In the genomic region with DNA sequence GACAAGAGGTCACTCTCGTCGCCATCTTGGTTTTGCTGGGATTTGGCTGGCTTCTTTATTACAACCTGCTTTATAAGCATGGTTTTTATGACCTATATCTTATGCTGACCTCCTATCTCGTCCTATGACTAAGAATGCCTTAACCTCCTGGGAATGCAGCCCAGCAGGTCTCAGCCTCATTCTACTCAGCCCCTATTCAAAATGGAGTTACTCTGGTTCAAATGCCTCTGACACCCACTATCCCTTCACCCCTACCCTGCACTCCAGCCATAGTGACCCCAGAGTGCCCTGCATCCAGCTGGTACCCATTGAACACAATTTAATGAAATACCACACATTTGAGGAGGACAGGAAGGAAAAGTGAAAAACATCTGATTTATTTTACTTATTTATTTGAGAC, we compare ENCODE assay signal across 19 cellular contexts. TPM values are rescaled to one million over a fixed set of nuclear protein-coding genes. Genes with fewer than 3 reads are reported as not detected.
DNase-seq lines count a peak whose midpoint lies in the region; ATAC-seq, FAIRE-seq and TF ChIP-seq lines count a peak whose summit lies in the region.
"Had no signal": no experiment of that assay in that cellular context is flagged by ENCODE, and none has a peak within 500 bp of the region (broad histone marks: within the 10 kb centered on the region; RNA-seq: fewer than 3 reads in every experiment).

No MANE protein-coding gene starts in this region.

- no peak for TF ChIP-seq EP300 in GM12878 (IDR thresholded peaks at IDR 0.05; ENCODE audit: borderline replicate concordance in 1 of 2, control insufficient read depth in 1 of 2, low read depth in 2 of 2, low read length in 2 of 2)

- H4K8ac ChIP-seq in trophoblast cell (ENCODE audit: low read depth, low read length): peak overlapping the region; percentile 48

- no peak overlapping the region for H3K14ac ChIP-seq in trophoblast cell (ENCODE audit: low read length)

- in situ Hi-C loops in GM12878 (cut with MboI): loop anchor here (5.0 kb wide), 2 partner anchors 202 to 287 kb away; no protein-coding TSS in a partner anchor

- H3K79me2 ChIP-seq in OCI-LY3 (ENCODE audit: low read length) (no peaks in the 10 kb centered on the region), GM12878 (ENCODE audit: control insufficient read depth, insufficient read depth, low read length) (no peaks in the 10 kb centered on the region), trophoblast cell (ENCODE audit: control insufficient read depth, insufficient read depth, low read length, poor library complexity) (no peaks in the 10 kb centered on the region)

- H3K4ac ChIP-seq in trophoblast cell (ENCODE audit: low read depth, low read length): no peak overlapping the region

- no peak for ATAC-seq in GM12878
- ATAC-seq in mucosa of descending colon: no peak
- ATAC-seq: CD8-positive, alpha-beta T cell had no signal

- H2BK120ac ChIP-seq in trophoblast cell (ENCODE audit: insufficient read depth, low read length, poor library complexity): no peak overlapping the region

- TF ChIP-seq POLR2A in GM12878 (IDR thresholded peaks at IDR 0.05; ENCODE audit: low read depth, low read length): no peak

- H3K36me3 ChIP-seq in OCI-LY3 (replicated peaks; ENCODE audit: low read depth, low read length) (peaks cover 3% of the 10 kb centered on the region), GM12878 (ENCODE audit: control insufficient read depth in 2 of 2, insufficient read depth in 2 of 2, low read length in 1 of 2) (no peaks in the 10 kb centered on the region), trophoblast cell (ENCODE audit: control insufficient read depth in 1 of 2, insufficient read depth in 2 of 2, low read length in 2 of 2) (no peaks in the 10 kb centered on the region), mucosa of descending colon (ENCODE audit: low read depth) (no peaks in the 10 kb centered on the region)

- H2BK5ac ChIP-seq in trophoblast cell (ENCODE audit: low read depth, low read length, poor library complexity): no peak overlapping the region

- H3K9ac ChIP-seq in OCI-LY3 (ENCODE audit: low read length): peak overlapping the region; percentile 66
- no peak overlapping the region for H3K9ac ChIP-seq in GM12878 (ENCODE audit: control insufficient read depth, insufficient read depth, low read length)
- no peak overlapping the region for H3K9ac ChIP-seq in trophoblast cell (ENCODE audit: low read length)
- H3K9ac ChIP-seq: GM23248 had no signal

- TF ChIP-seq CTCF in OCI-LY3 (IDR thresholded peaks at IDR 0.05; ENCODE audit: low read depth, low read length) (no peak), GM12878 (IDR thresholded peaks at IDR 0.05 in 2 of 3, conservative IDR thresholded peaks at IDR 0.05 in 1 of 3; ENCODE audit: control insufficient read depth in 2 of 3, extremely low read depth in 1 of 3, insufficient read depth in 1 of 3, low read depth in 3 of 3, low read length in 3 of 3) (no peak), epithelial cell of esophagus (IDR thresholded peaks at IDR 0.05; ENCODE audit: insufficient read depth, low read depth, low read length, missing control alignments) (no peak), mucosa of descending colon (IDR thresholded peaks at IDR 0.05) (no peak)

- DNase-seq in GM12878 (ENCODE audit: low read depth, low spot score) (no peak), epithelial cell of esophagus (ENCODE audit: low read depth) (peak; percentile 33), trophoblast cell (peak; percentile 52 to 66), NCI-H187 (lab: John Stamatoyannopoulos, UW) (no peak), NCI-H2107 treated with DMSO at 0.1 percent for 48 hours (lab: John Stamatoyannopoulos, UW; ENCODE audit: unreplicated experiment) (no peak), mucosa of descending colon (no peak)
- DNase-seq: C1 segment of cervical spinal cord; Caco-2; CD4-positive, CD25-positive, alpha-beta regulatory T cell; CD8-positive, alpha-beta T cell; DMS153; DND-41; GM23248; H7; HCEC 1CT had no signal

- H3K79me1 ChIP-seq in trophoblast cell (ENCODE audit: low read length): peaks cover 6% of the 10 kb centered on the region

- RAD21 ChIA-PET in GM12878 (lab: Charles Lee; ENCODE audit: unreplicated experiment): interaction anchor here (1.6 to 6.8 kb wide), 7 partner anchors 20 to 408 kb away, joined by 6 to 143 read pairs (median 9); a partner anchor contains a TSS

- H3K4me3 ChIP-seq in OCI-LY3 (ENCODE audit: low read length): no peak overlapping the region
- H3K4me3 ChIP-seq in GM12878: no peak overlapping the region
- H3K4me3 ChIP-seq in epithelial cell of esophagus (ENCODE audit: low read length): no peak overlapping the region
- no peak overlapping the region for H3K4me3 ChIP-seq in trophoblast cell (ENCODE audit: low read depth, low read length)
- no peak overlapping the region for H3K4me3 ChIP-seq in mucosa of descending colon
- H3K4me3 ChIP-seq: GM23248 had no signal

- H4K20me1 ChIP-seq in OCI-LY3 (ENCODE audit: insufficient read depth, low read length): no peaks in the 10 kb centered on the region
- no peaks in the 10 kb centered on the region for H4K20me1 ChIP-seq in GM12878 (ENCODE audit: control insufficient read depth, insufficient read depth)

- POLR2A ChIA-PET in GM12878 (lab: Charles Lee): interaction anchor here (0.6 kb wide), 1 partner anchor 125 kb away, joined by 3 read pairs; no protein-coding TSS in a partner anchor

- H4K12ac ChIP-seq in trophoblast cell (ENCODE audit: low read depth, low read length): no peak overlapping the region

- FAIRE-seq in GM12878 (lab: Jason Lieb, UNC): no peak
- FAIRE-seq: G401.6, GM19239, H1 had no signal

- no peak overlapping the region for H2AFZ ChIP-seq in OCI-LY3 (ENCODE audit: low read depth, low read length)
- H2AFZ ChIP-seq in GM12878 (ENCODE audit: control insufficient read depth, low read depth, low read length): no peak overlapping the region
- no peak overlapping the region for H2AFZ ChIP-seq in trophoblast cell (ENCODE audit: insufficient read depth, low read length, poor library complexity)
- H2AFZ ChIP-seq: GM23248 had no signal

- 68% methylated on average over 3 of the region's 3 CpGs for WGBS in GM12878 (ENCODE audit: insufficient coverage, insufficient replicate concordance, low lambda C conversion rate, missing lambda C conversion rate)
- no CpG with 5 or more reads among the region's 3 CpGs for WGBS in trophoblast cell (ENCODE audit: extremely low coverage, insufficient coverage, insufficient read length)

- H3K4me2 ChIP-seq in OCI-LY3 (ENCODE audit: low read length) (peak overlapping the region; percentile 42), GM12878 (ENCODE audit: control insufficient read depth, insufficient read depth) (no peak overlapping the region), trophoblast cell (ENCODE audit: low read length) (no peak overlapping the region)

- H3K27ac ChIP-seq in OCI-LY3 (ENCODE audit: low read length) (peak overlapping the region; percentile 98), GM12878 (ENCODE audit: control insufficient read depth, insufficient read depth) (no peak overlapping the region), trophoblast cell (ENCODE audit: low read depth, low read length) (no peak overlapping the region)
- H3K27ac ChIP-seq: GM23248 had no signal

- peaks cover 57% of the 10 kb centered on the region for H3K4me1 ChIP-seq in OCI-LY3 (ENCODE audit: low read length)
- peaks cover 5% of the 10 kb centered on the region for H3K4me1 ChIP-seq in GM12878 (ENCODE audit: control insufficient read depth, insufficient read depth, low read length)
- peaks cover 5 to 7% of the 10 kb centered on the region in 2 experiments for H3K4me1 ChIP-seq in trophoblast cell (ENCODE audit: control insufficient read depth in 1 of 2, insufficient read depth in 2 of 2, low read length in 2 of 2)
- H3K4me1 ChIP-seq in mucosa of descending colon (ENCODE audit: low read depth): no peaks in the 10 kb centered on the region
- H3K4me1 ChIP-seq: Caco-2 had no signal

- intact Hi-C loops in GM12878 (cut with micrococcal nuclease; ENCODE audit: unreplicated experiment): loop anchor here (2.0 kb wide), 1 partner anchor 295 kb away; no protein-coding TSS in a partner anchor
- intact Hi-C loops in mucosa of descending colon (cut with DNase I, micrococcal nuclease): no loop called here

- no peak overlapping the region for H3K23ac ChIP-seq in trophoblast cell (ENCODE audit: low read length)

- no peak overlapping the region for H2BK12ac ChIP-seq in trophoblast cell (ENCODE audit: low read length)

- H3K9me3 ChIP-seq in OCI-LY3 (ENCODE audit: insufficient read depth, low read length) (no peaks in the 10 kb centered on the region), GM12878 (replicated peaks; ENCODE audit: control insufficient read depth, insufficient read depth, low read length) (no peaks in the 10 kb centered on the region), trophoblast cell (ENCODE audit: insufficient read depth, low read depth, low read length) (no peaks in the 10 kb centered on the region), mucosa of descending colon (no peaks in the 10 kb centered on the region)
- H3K9me3 ChIP-seq: Caco-2 had no signal

- no TSS peak for BruUV-seq in GM12878 (replicated peaks; lab: Mats Ljungman, UMichigan)

- CTCF ChIA-PET in GM12878 (lab: Yijun Ruan, JAX): interaction anchor here (1.2 to 10.1 kb wide), 13 partner anchors 14 to 477 kb away, joined by 3 to 302 read pairs (median 25); a partner anchor contains a TSS

- no peaks in the 10 kb centered on the region for H3K27me3 ChIP-seq in OCI-LY3 (ENCODE audit: low read depth, low read length)
- no peaks in the 10 kb centered on the region for H3K27me3 ChIP-seq in GM12878 (replicated peaks in 1 of 2; ENCODE audit: control insufficient read depth in 2 of 2, insufficient read depth in 2 of 2, low read length in 1 of 2)
- H3K27me3 ChIP-seq in trophoblast cell (ENCODE audit: insufficient read depth, low read length): no peaks in the 10 kb centered on the region

- peak overlapping the region; percentile 59 for H4K91ac ChIP-seq in trophoblast cell (ENCODE audit: low read depth, low read length)

- no peak overlapping the region for H2AK5ac ChIP-seq in trophoblast cell (ENCODE audit: low read length)

- SMC1A ChIA-PET in GM12878 (lab: Charles Lee; ENCODE audit: uncharacterized antibody, unreplicated experiment): interaction anchor here (0.8 to 8.7 kb wide), 17 partner anchors 16 to 302 kb away, joined by 3 to 223 read pairs (median 5); a partner anchor contains a TSS

- TF ChIP-seq RAD21 in GM12878 (IDR thresholded peaks at IDR 0.05; ENCODE audit: insufficient read depth, low read depth, low read length): no peak

- H3K18ac ChIP-seq in trophoblast cell (ENCODE audit: low read length): no peak overlapping the region

RNA-seq across cellular contexts. Expression of a gene that starts 23.4 kb away (rescaled TPM):
- total RNA-seq in GM12878 (2013; cell fraction: nucleolus; rRNA removed): 56.0 TPM in 2 replicates
- total RNA-seq in GM12878 (2014; rRNA removed): 13.8 and 17.2 TPM in 2 replicates
- total RNA-seq in GM12878 (2014; rRNA removed; fragmentation: Illumina TruSeq; extraction: Trizol): 22.1 and 25.9 TPM in 2 replicates
- 11.7 and 14.4 TPM in 2 replicates for total RNA-seq in GM12878 (2021)
- 10.6 TPM for polyA plus RNA-seq in GM12878 (2011; ENCODE audit: low read depth)
- 21.2 and 26.0 TPM in 2 replicates for polyA plus RNA-seq in GM12878 (2011; rRNA removed)
- 18.2 and 18.6 TPM in 2 replicates for polyA plus RNA-seq in GM12878 (2011; cell fraction: cytosol; rRNA removed)
- 11.6 and 13.7 TPM in 2 replicates for polyA plus RNA-seq in GM12878 (2011; cell fraction: nucleus; rRNA removed)
- 10.1 and 13.8 TPM in 2 replicates for polyA plus RNA-seq in GM12878 (2012)
- polyA plus RNA-seq in GM12878 (2014; fragmentation: Illumina TruSeq; extraction: Trizol): 21.5 and 29.3 TPM in 2 replicates
- polyA plus RNA-seq in GM12878 (2014; fragmentation: Nextera tagmentation; extraction: Ambion mirVana): 10 to 100 TPM; 27.4 to 29.6 TPM
- 17.0 and 19.1 TPM in 2 replicates for polyA plus RNA-seq in GM12878 (2014; rRNA removed)
- 10 to 100 TPM; 16.3 to 20.3 TPM for polyA plus RNA-seq in GM12878 (2016; fragmentation: Nextera tagmentation; extraction: Ambion mirVana)
- polyA minus RNA-seq in GM12878 (2011; rRNA and poly(A)+ RNA removed): 26.3 and 30.0 TPM in 2 replicates
- polyA minus RNA-seq in GM12878 (2011; cell fraction: cytosol; rRNA and poly(A)+ RNA removed): 7.3 and 11.0 TPM in 2 replicates
- polyA minus RNA-seq in GM12878 (2011; cell fraction: nucleus; rRNA and poly(A)+ RNA removed): 8.8 and 10.2 TPM in 2 replicates
- polyA plus RNA-seq in trophoblast cell (2013): 19.9 TPM in 2 replicates
- total RNA-seq in mucosa of descending colon: 10 to 100 TPM; 10.1 to 13.7 (median 10.1) TPM

RNA-seq across cellular contexts. Expression of a gene that starts 23.4 kb away (rescaled TPM):
- total RNA-seq in GM12878 (2013; cell fraction: nucleolus; rRNA removed): 13.1 and 13.9 TPM in 2 replicates
- total RNA-seq in GM12878 (2014; rRNA removed) (20.4 and 21.6 TPM in 2 replicates), GM12878 (2014; rRNA removed; fragmentation: Illumina TruSeq; extraction: Trizol) (16.1 and 16.5 TPM in 2 replicates), GM12878 (2021) (15.8 and 17.2 TPM in 2 replicates), mucosa of descending colon (10 to 100 TPM; 15.6 to 23.4 (median 21.3) TPM)
- 7.3 TPM for polyA plus RNA-seq in GM12878 (2011; ENCODE audit: low read depth)
- polyA plus RNA-seq in GM12878 (2011; rRNA removed) (21.3 and 24.6 TPM in 2 replicates), GM12878 (2014; fragmentation: Illumina TruSeq; extraction: Trizol) (16.0 and 18.7 TPM in 2 replicates), GM12878 (2014; fragmentation: Nextera tagmentation; extraction: Ambion mirVana) (1 to 10 TPM; 6.8 to 9.2 TPM), GM12878 (2014; rRNA removed) (15.4 and 16.4 TPM in 2 replicates), GM12878 (2016; fragmentation: Nextera tagmentation; extraction: Ambion mirVana) (10 to 100 TPM; 12.7 to 13.0 TPM)
- polyA plus RNA-seq in GM12878 (2011; cell fraction: cytosol; rRNA removed): 22.3 and 22.5 TPM in 2 replicates
- 10.4 and 12.2 TPM in 2 replicates for polyA plus RNA-seq in GM12878 (2011; cell fraction: nucleus; rRNA removed)
- polyA plus RNA-seq in GM12878 (2012): 11.3 and 14.3 TPM in 2 replicates
- polyA minus RNA-seq in GM12878 (2011; rRNA and poly(A)+ RNA removed): 25.2 and 28.5 TPM in 2 replicates
- 13.7 and 17.6 TPM in 2 replicates for polyA minus RNA-seq in GM12878 (2011; cell fraction: cytosol; rRNA and poly(A)+ RNA removed)
- 7.7 and 14.0 TPM in 2 replicates for polyA minus RNA-seq in GM12878 (2011; cell fraction: nucleus; rRNA and poly(A)+ RNA removed)
- 44.8 and 48.3 TPM in 2 replicates for polyA plus RNA-seq in trophoblast cell (2013)

Comparison
In these comparisons a context has a peak if more than half of its experiments do, and no peak if none do; other contexts are left out.
1. DNase-seq: peak in epithelial cell of esophagus (single experiment) and trophoblast cell (2 of 2); none in GM12878 (single experiment), NCI-H187 (0 of 2), NCI-H2107 treated with DMSO at 0.1 percent for 48 hours (single experiment) and mucosa of descending colon (0 of 3).